In genomic region chr13:80591978-80592377, GRCh38 we compare ENCODE assay signal across 17 cellular contexts.
"Had no signal": no experiment of that assay in that cellular context is flagged by ENCODE, and none has a peak within 500 bp of the region (broad histone marks: within the 10 kb centered on the region; RNA-seq: fewer than 3 reads in every experiment).

No MANE protein-coding gene starts in this region.

- H3K27me3 Mint-ChIP-seq: naive thymus-derived CD8-positive, alpha-beta T cell had no signal

- ATAC-seq: mucosa of descending colon; naive thymus-derived CD8-positive, alpha-beta T cell; sciatic nerve had no signal

- H3K27me3 ChIP-seq: colonic mucosa, stomach had no signal

- H3K27ac Mint-ChIP-seq: endodermal cell; naive thymus-derived CD8-positive, alpha-beta T cell had no signal

- H3K4me1 ChIP-seq: colonic mucosa, stomach had no signal

- H3K4me3 ChIP-seq: colonic mucosa, mucosa of descending colon, stomach had no signal

- H3K9me3 Mint-ChIP-seq: endodermal cell had no signal

- H3K4me3 Mint-ChIP-seq: endodermal cell; naive thymus-derived CD8-positive, alpha-beta T cell; neural crest cell had no signal

- H3K9me3 ChIP-seq: colonic mucosa, mucosa of descending colon had no signal

- H3K36me3 ChIP-seq: colonic mucosa, stomach had no signal

- H3K36me3 Mint-ChIP-seq: naive thymus-derived CD8-positive, alpha-beta T cell had no signal

- FAIRE-seq: endothelial cell of umbilical vein had no signal

- DNase-seq: colonic mucosa; effector CD4-positive, alpha-beta T cell; endodermal cell; foreskin melanocyte; head of caudate nucleus; hippocampal formation; mucosa of descending colon; naive thymus-derived CD8-positive, alpha-beta T cell; posterior cingulate gyrus; stimulated activated CD4-positive, alpha-beta T cell treated with anti-CD3 and anti-CD28 coated beads, Interleukin-2, amount 100 ng/mL, for 24 hours; stimulated activated CD4-positive, alpha-beta T cell treated with anti-CD3 and anti-CD28 coated beads, Interleukin-4, amount 100 ng/mL, for 4 hours; stimulated activated naive CD4-positive, alpha-beta T cell; stomach; trophoblast cell had no signal

- H3K27ac ChIP-seq: colonic mucosa, stomach had no signal

- H3K4me1 Mint-ChIP-seq: naive thymus-derived CD8-positive, alpha-beta T cell; neural crest cell had no signal
